In the genomic region with DNA sequence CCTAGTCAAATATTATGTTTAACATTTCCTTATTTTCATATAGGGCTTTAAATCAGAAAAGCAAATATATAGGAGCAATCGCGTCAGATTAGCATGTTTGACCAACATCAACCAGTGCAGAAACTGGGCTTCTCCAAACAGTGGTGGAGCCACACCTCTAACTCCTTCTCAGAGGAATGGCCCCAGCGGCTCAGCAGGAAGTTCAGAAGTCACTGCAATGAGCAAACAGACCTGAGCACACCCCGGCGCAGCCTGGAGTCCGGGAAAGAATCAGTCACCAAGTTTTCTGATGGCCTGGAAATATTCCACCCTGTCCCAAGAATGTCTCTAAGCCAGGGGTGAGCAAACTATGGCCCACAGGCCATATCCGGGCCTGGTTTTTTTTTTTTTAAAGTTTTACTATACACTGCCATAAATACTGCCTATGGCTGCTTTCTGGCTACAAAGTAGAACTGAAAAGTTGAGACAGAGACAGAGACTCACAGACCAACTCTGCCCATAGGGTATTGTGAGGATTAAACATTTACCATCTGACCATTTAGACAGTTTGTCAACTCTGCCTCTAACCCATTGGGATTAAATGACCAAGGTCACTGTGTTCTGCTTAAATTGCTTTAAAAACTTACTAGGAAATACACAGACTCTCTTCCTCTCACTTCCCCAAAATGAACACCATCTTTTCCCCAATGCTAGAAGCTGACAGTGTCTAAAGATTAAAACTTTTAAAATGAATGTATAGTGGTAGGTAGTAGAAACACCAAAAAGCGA, we compare ENCODE assay signal across 1 cellular context.
TF ChIP-seq lines count a peak whose summit lies in the region.

No MANE protein-coding gene starts in this region.

TF ChIP-seq in HCT116, 20 proteins besides CTCF, POLR2A, EP300 and RAD21 (continued from another document):
- TF ChIP-seq, protein P1, sequence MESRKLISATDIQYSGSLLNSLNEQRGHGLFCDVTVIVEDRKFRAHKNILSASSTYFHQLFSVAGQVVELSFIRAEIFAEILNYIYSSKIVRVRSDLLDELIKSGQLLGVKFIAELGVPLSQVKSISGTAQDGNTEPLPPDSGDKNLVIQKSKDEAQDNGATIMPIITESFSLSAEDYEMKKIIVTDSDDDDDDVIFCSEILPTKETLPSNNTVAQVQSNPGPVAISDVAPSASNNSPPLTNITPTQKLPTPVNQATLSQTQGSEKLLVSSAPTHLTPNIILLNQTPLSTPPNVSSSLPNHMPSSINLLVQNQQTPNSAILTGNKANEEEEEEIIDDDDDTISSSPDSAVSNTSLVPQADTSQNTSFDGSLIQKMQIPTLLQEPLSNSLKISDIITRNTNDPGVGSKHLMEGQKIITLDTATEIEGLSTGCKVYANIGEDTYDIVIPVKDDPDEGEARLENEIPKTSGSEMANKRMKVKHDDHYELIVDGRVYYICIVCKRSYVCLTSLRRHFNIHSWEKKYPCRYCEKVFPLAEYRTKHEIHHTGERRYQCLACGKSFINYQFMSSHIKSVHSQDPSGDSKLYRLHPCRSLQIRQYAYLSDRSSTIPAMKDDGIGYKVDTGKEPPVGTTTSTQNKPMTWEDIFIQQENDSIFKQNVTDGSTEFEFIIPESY (IDR thresholded peaks at IDR 0.05; ENCODE audit: extremely low read depth, insufficient replicate concordance, low read length) = no peak
- TF ChIP-seq SP1 (IDR thresholded peaks at IDR 0.05; ENCODE audit: low read depth) (no peak), EZH2 (IDR thresholded peaks at IDR 0.05) (no peak), EZH2phosphoT487 (IDR thresholded peaks at IDR 0.05; ENCODE audit: borderline replicate concordance) (no peak), CEBPB (IDR thresholded peaks at IDR 0.05; ENCODE audit: low read depth) (no peak), ZNF274 (IDR thresholded peaks at IDR 0.05; ENCODE audit: low read depth, low read length) (no peak)
- TF ChIP-seq, protein P2, sequence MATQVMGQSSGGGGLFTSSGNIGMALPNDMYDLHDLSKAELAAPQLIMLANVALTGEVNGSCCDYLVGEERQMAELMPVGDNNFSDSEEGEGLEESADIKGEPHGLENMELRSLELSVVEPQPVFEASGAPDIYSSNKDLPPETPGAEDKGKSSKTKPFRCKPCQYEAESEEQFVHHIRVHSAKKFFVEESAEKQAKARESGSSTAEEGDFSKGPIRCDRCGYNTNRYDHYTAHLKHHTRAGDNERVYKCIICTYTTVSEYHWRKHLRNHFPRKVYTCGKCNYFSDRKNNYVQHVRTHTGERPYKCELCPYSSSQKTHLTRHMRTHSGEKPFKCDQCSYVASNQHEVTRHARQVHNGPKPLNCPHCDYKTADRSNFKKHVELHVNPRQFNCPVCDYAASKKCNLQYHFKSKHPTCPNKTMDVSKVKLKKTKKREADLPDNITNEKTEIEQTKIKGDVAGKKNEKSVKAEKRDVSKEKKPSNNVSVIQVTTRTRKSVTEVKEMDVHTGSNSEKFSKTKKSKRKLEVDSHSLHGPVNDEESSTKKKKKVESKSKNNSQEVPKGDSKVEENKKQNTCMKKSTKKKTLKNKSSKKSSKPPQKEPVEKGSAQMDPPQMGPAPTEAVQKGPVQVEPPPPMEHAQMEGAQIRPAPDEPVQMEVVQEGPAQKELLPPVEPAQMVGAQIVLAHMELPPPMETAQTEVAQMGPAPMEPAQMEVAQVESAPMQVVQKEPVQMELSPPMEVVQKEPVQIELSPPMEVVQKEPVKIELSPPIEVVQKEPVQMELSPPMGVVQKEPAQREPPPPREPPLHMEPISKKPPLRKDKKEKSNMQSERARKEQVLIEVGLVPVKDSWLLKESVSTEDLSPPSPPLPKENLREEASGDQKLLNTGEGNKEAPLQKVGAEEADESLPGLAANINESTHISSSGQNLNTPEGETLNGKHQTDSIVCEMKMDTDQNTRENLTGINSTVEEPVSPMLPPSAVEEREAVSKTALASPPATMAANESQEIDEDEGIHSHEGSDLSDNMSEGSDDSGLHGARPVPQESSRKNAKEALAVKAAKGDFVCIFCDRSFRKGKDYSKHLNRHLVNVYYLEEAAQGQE (IDR thresholded peaks at IDR 0.05; ENCODE audit: low read depth) = no peak
